ENCODE assay signal across 16 cellular contexts in genomic region chr7:107405559-107405958, GRCh38.
"Had no signal": no experiment of that assay in that cellular context is flagged by ENCODE, and none has a peak within 500 bp of the region (broad histone marks: within the 10 kb centered on the region; RNA-seq: fewer than 3 reads in every experiment).

No MANE protein-coding gene starts in this region.

- DNase-seq: activated CD4-positive, alpha-beta T cell treated with anti-CD3 and anti-CD28 coated beads for 1 hour; activated CD4-positive, alpha-beta T cell treated with anti-CD3 and anti-CD28 coated beads, Interleukin-2, amount 50 U/mL, for 48 hours; activated effector memory CD4-positive, alpha-beta T cell treated with Interleukin-2 at 50 U/mL for 16 hours; activated T-cell treated with anti-CD3 and anti-CD28 coated beads, Interleukin-2, amount 50 U/mL, for 4 hours; amniotic stem cell; body of pancreas; gastrocnemius medialis; heart right ventricle; naive thymus-derived CD8-positive, alpha-beta T cell; stimulated activated naive CD4-positive, alpha-beta T cell; substantia nigra; T-cell; T-helper 9 cell; transverse colon had no signal

- H3K27me3 ChIP-seq: body of pancreas, gastrocnemius medialis, heart right ventricle, transverse colon had no signal

- H3K27ac ChIP-seq: coronary artery, gastrocnemius medialis, heart right ventricle, transverse colon had no signal

- H3K9me3 ChIP-seq: body of pancreas, gastrocnemius medialis, heart right ventricle, transverse colon had no signal

- H3K36me3 ChIP-seq: gastrocnemius medialis had no signal

- H3K4me1 ChIP-seq: gastrocnemius medialis had no signal

- ATAC-seq: activated naive CD4-positive, alpha-beta T cell treated with anti-CD3 and anti-CD28 coated beads, Interleukin-2, amount 50 U/mL, for 72 hours; activated T-cell treated with anti-CD3 and anti-CD28 coated beads, Interleukin-2, amount 50 U/mL, for 4 hours; body of pancreas; gastrocnemius medialis; heart right ventricle; naive thymus-derived CD8-positive, alpha-beta T cell; T-cell had no signal

- H3K4me3 ChIP-seq: body of pancreas, coronary artery, gastrocnemius medialis, heart right ventricle, transverse colon had no signal
